10 cellular contexts compared by ENCODE assay signal in the genomic region with DNA sequence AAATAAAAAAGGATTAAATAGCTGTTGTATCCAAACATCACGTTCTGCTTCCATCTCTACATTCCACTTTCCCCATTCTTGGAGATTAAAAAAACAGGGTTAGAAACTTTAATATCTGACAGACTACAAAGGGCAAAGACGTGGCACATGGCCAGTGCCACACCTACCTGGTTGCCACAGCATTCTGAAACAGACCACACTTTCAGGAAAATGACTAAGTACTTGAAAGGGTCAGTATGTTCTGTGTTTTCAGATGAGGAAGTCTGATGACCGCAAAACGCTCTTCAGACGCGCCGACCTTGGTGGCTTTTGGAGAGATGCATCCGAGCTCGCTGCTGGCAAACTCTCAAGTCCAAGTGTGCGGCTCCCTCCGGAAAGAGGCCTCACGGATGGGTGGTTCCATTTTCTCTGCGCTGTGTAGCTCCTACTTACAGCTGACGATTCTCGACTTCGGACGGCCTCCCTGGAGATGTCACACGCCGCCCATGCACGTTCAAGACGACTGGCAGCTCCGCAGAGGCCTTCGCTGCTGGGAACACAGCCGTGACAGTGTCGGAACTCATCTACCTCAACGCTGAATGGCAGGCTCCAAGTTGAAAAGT. TPM values are rescaled to one million over a fixed set of nuclear protein-coding genes. Genes with fewer than 3 reads are reported as not detected.
DNase-seq lines count a peak whose midpoint lies in the region; ATAC-seq, FAIRE-seq and TF ChIP-seq lines count a peak whose summit lies in the region.
"Had no signal": no experiment of that assay in that cellular context is flagged by ENCODE, and none has a peak within 500 bp of the region (broad histone marks: within the 10 kb centered on the region; RNA-seq: fewer than 3 reads in every experiment).

No MANE protein-coding gene starts in this region.

- H3K36me3 ChIP-seq in gastroesophageal sphincter (peaks cover 0 to 99% of the 10 kb centered on the region in 2 donors), small intestine (ENCODE audit: control insufficient read depth in 2 of 2, insufficient read depth in 2 of 2, low read length in 2 of 2) (peaks cover 12 to 30% of the 10 kb centered on the region in 2 donors)

- H3K4me1 ChIP-seq in gastroesophageal sphincter = no peaks in the 10 kb centered on the region
- no peaks in the 10 kb centered on the region for H3K4me1 ChIP-seq in small intestine (ENCODE audit: control insufficient read depth in 2 of 2, insufficient read depth in 1 of 2, low read depth in 1 of 2, low read length in 1 of 2)

- DNase-seq in RPMI8226 = peak; percentile 95
- DNase-seq in small intestine = peak; percentile 73
- no peak for DNase-seq in stimulated activated naive CD4-positive, alpha-beta T cell treated with Interleukin-2 at 50 U/mL for 16 hours (lab: John Stamatoyannopoulos, UW)
- DNase-seq in Ammon's horn (ENCODE audit: low spot score) = no peak
- no peak for DNase-seq in anterior cingulate cortex (lab: John Stamatoyannopoulos, UW)
- DNase-seq in NCI-H1105 (lab: John Stamatoyannopoulos, UW) = no peak
- DNase-seq: stimulated activated CD4-positive, alpha-beta T cell treated with anti-CD3 and anti-CD28 coated beads, Interleukin-2, amount 100 ng/mL, for 48 hours had no signal

- no peak for FAIRE-seq in small intestine (lab: Jason Lieb, UNC)

- H3K9me3 ChIP-seq in gastroesophageal sphincter (no peaks in the 10 kb centered on the region), small intestine (ENCODE audit: control insufficient read depth, low read depth) (no peaks in the 10 kb centered on the region)

- WGBS in gastroesophageal sphincter (ENCODE audit: low coverage in 1 of 2), 2 donors = 69 to 84% methylated on average over 15 to 22 of the region's 26 CpGs
- 71 to 79% (median 76%) methylated on average over 26 of the region's 26 CpGs for WGBS in small intestine, 3 donors

- TF ChIP-seq POLR2A in gastroesophageal sphincter (IDR thresholded peaks at IDR 0.05) = no peak

- H3K27ac ChIP-seq in gastroesophageal sphincter (peak overlapping the region in 3 of 4 donors; percentile 45 to 53 (median 49)), small intestine (ENCODE audit: low read depth in 1 of 2, low read length in 1 of 2) (peak overlapping the region in 1 of 2 donors; percentile 19)
- H3K27ac ChIP-seq: KMS-11 had no signal

- no peak for TF ChIP-seq EP300 in gastroesophageal sphincter (IDR thresholded peaks at IDR 0.05)

- H3K4me3 ChIP-seq in gastroesophageal sphincter (no peak overlapping the region), small intestine (ENCODE audit: low read depth in 1 of 2, low read length in 2 of 2) (no peak overlapping the region)

- TF ChIP-seq CTCF in gastroesophageal sphincter (IDR thresholded peaks at IDR 0.05) = no peak

- H3K27me3 ChIP-seq in gastroesophageal sphincter (no peaks in the 10 kb centered on the region), small intestine (ENCODE audit: control insufficient read depth in 2 of 2, insufficient read depth in 2 of 2, low read length in 2 of 2) (no peaks in the 10 kb centered on the region)

- ATAC-seq in GM21381 (IDR thresholded peaks at IDR 0.05; ENCODE audit: unreplicated experiment) = peak; percentile 61
- ATAC-seq in gastroesophageal sphincter = peak; percentile 70

RNA-seq across cellular contexts. Expression of gene MAP1LC3B, which starts 15.5 kb away (rescaled TPM):
- total RNA-seq in gastroesophageal sphincter = 10 to 100 TPM; 53.9 to 64.8 (median 57.9) TPM
- 10 to 100 TPM; 35.1 to 61.1 (median 55.0) TPM for polyA plus RNA-seq in small intestine

RNA-seq across cellular contexts. Expression of gene FBXO31, which starts 24.0 kb away (rescaled TPM):
- 100 to 1,000 TPM in 1 of 4 donors, 10 to 100 TPM in 3; 69.2 to 141 (median 85.1) TPM for total RNA-seq in gastroesophageal sphincter
- polyA plus RNA-seq in small intestine = 10 to 100 TPM; 25.1 to 38.7 (median 33.7) TPM

Comparison
In these comparisons a context has a peak if more than half of its experiments do, and no peak if none do; other contexts are left out.
1. DNase-seq: peak in RPMI8226 (single experiment) and small intestine (single experiment); none in stimulated activated naive CD4-positive, alpha-beta T cell treated with Interleukin-2 at 50 U/mL for 16 hours (single experiment), Ammon's horn (single experiment), anterior cingulate cortex (0 of 58) and NCI-H1105 (single experiment).